In the genomic region with DNA sequence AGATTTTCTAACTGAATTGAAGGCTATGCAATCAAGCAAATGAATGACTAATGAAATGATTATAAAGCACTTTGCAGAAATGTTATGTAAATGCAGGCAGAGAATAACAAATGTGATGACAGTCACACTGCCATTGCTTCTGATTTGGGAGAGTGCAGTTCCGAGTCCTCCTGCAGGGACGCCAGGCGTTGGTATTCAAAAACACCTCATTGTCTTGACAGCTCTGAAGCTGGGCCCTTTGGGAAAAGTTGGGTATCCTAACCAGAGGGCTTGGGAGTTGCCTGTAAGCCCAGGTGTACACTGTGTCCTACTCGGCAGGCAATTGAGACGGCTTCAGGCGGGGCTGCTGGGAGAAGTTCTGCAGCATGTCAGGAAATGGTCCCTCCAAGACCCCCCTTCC, we compare ENCODE assay signal across 2 cellular contexts.
TF ChIP-seq lines count a peak whose summit lies in the region.

No MANE protein-coding gene starts in this region.

TF ChIP-seq in GM23338, 12 proteins besides CTCF, POLR2A, EP300 and RAD21:
- TF ChIP-seq JUNB (IDR thresholded peaks at IDR 0.05; ENCODE audit: unreplicated experiment) (no peak), NANOG (IDR thresholded peaks at IDR 0.05; ENCODE audit: borderline replicate concordance) (no peak)

TF ChIP-seq in H1, 55 proteins besides CTCF, POLR2A, EP300 and RAD21:
- no peak for TF ChIP-seq ZNF274 (IDR thresholded peaks at IDR 0.05; ENCODE audit: borderline replicate concordance, extremely low read depth, low read length)
- no peak for TF ChIP-seq SP4 (IDR thresholded peaks at IDR 0.05; ENCODE audit: low read length)
- no peak for TF ChIP-seq SIX5 (IDR thresholded peaks at IDR 0.05; ENCODE audit: low read depth, low read length)
- no peak for TF ChIP-seq TAF1 (IDR thresholded peaks at IDR 0.05; ENCODE audit: low read depth, low read length)
- no peak for TF ChIP-seq SP2 (IDR thresholded peaks at IDR 0.05; ENCODE audit: low read length)
- TF ChIP-seq PHF8 (conservative IDR thresholded peaks at IDR 0.05; ENCODE audit: low read depth, low read length) = no peak
- no peak for TF ChIP-seq USF2 (IDR thresholded peaks at IDR 0.05; ENCODE audit: low read length)
- TF ChIP-seq NANOG (IDR thresholded peaks at IDR 0.05; ENCODE audit: insufficient read depth, low read depth, low read length, poor library complexity, severe bottlenecking) = no peak
- no peak for TF ChIP-seq CREB1 (IDR thresholded peaks at IDR 0.05)
- no peak for TF ChIP-seq HDAC2 (IDR thresholded peaks at IDR 0.05; ENCODE audit: borderline replicate concordance in 1 of 2, low read depth in 2 of 2, low read length in 2 of 2)
- no peak for TF ChIP-seq SRF (IDR thresholded peaks at IDR 0.05; ENCODE audit: low read depth, low read length)
